1 cellular context compared by ENCODE assay signal in genomic region chr19:49475191-49475932, GRCh38.
TF ChIP-seq lines count a peak whose summit lies in the region.

No MANE protein-coding gene starts in this region.

TF ChIP-seq in WTC11, 78 proteins besides CTCF, POLR2A, EP300 and RAD21 (continued from another document):
- TF ChIP-seq ARID4B (CRISPR knock-in tag; IDR thresholded peaks at IDR 0.05; ENCODE audit: borderline replicate concordance) (no peak), ZNF416 (CRISPR knock-in tag; IDR thresholded peaks at IDR 0.05) (no peak), E2F5 (CRISPR knock-in tag; IDR thresholded peaks at IDR 0.05) (no peak), IRF1 (CRISPR knock-in tag; IDR thresholded peaks at IDR 0.05) (no peak), SMAD4 (CRISPR knock-in tag; IDR thresholded peaks at IDR 0.05) (no peak), MXD4 (CRISPR knock-in tag; IDR thresholded peaks at IDR 0.05; ENCODE audit: borderline replicate concordance) (no peak), NFYB (CRISPR knock-in tag; conservative IDR thresholded peaks at IDR 0.05; ENCODE audit: low read depth) (no peak), NR3C1 (CRISPR knock-in tag; conservative IDR thresholded peaks at IDR 0.05; ENCODE audit: low read depth) (no peak), JUN (CRISPR knock-in tag; IDR thresholded peaks at IDR 0.05) (no peak), OVOL2 (CRISPR knock-in tag; IDR thresholded peaks at IDR 0.05; ENCODE audit: borderline replicate concordance) (no peak), ZNF121 (CRISPR knock-in tag; IDR thresholded peaks at IDR 0.05) (no peak)
